ENCODE assay signal across 19 cellular contexts in genomic region chr20:34124469-34125249, GRCh38. TPM values are rescaled to one million over a fixed set of nuclear protein-coding genes. Genes with fewer than 3 reads are reported as not detected.
DNase-seq lines count a peak whose midpoint lies in the region; ATAC-seq, FAIRE-seq and TF ChIP-seq lines count a peak whose summit lies in the region.
"Had no signal": no experiment of that assay in that cellular context is flagged by ENCODE, and none has a peak within 500 bp of the region (broad histone marks: within the 10 kb centered on the region; RNA-seq: fewer than 3 reads in every experiment).

No MANE protein-coding gene starts in this region.

- TF ChIP-seq POLR2A in HepG2 (IDR thresholded peaks at IDR 0.05; ENCODE audit: insufficient read depth in 1 of 2, low read depth in 2 of 2, low read length in 2 of 2) (no peak), right lobe of liver (IDR thresholded peaks at IDR 0.05) (no peak)

- no peak for TF ChIP-seq CTCF in HepG2 (CRISPR knock-in tag; IDR thresholded peaks at IDR 0.05)
- no peak for TF ChIP-seq CTCF in right lobe of liver (IDR thresholded peaks at IDR 0.05)
- no peak for TF ChIP-seq CTCF in RWPE2 (IDR thresholded peaks at IDR 0.05; ENCODE audit: poor library complexity, severe bottlenecking)

- no peak overlapping the region for H3K4me3 Mint-ChIP-seq in stimulated activated memory B cell treated with anti-CD40 and anti-IgM and Interleukin-4, amounts not matched to agents 10 μg/mL and 1 μg/mL and 100 μg/mL, for 72 hours
- H3K4me3 Mint-ChIP-seq in activated CD4-positive, alpha-beta memory T cell treated with anti-CD3 and anti-CD28 coated beads for 36 hours, result no peak overlapping the region
- H3K4me3 Mint-ChIP-seq: activated naive CD4-positive, alpha-beta T cell treated with anti-CD3 and anti-CD28 coated beads, Interleukin-2, amount 10 ng/mL, durations not matched to agents 7 days and 5 days; endodermal cell; H9 had no signal

- H2AFZ ChIP-seq in HepG2 (ENCODE audit: low read length), result no peak overlapping the region

- 0 out of 2 replicates have a peak, but pooled peaks cover 7% of the 10 kb centered on the region for H3K9me3 ChIP-seq in HepG2 (ENCODE audit: low read length)
- H3K9me3 ChIP-seq in right lobe of liver, result no peaks in the 10 kb centered on the region
- H3K9me3 ChIP-seq in RWPE2 (ENCODE audit: severe bottlenecking), result no peaks in the 10 kb centered on the region
- H3K9me3 ChIP-seq: gastrocnemius medialis, psoas muscle had no signal

- H3K27ac Mint-ChIP-seq in stimulated activated memory B cell treated with anti-CD40 and anti-IgM and Interleukin-4, amounts not matched to agents 10 μg/mL and 1 μg/mL and 100 μg/mL, for 72 hours, result no peak overlapping the region
- H3K27ac Mint-ChIP-seq in activated CD4-positive, alpha-beta memory T cell treated with anti-CD3 and anti-CD28 coated beads for 36 hours, result no peak overlapping the region
- H3K27ac Mint-ChIP-seq: activated naive CD4-positive, alpha-beta T cell treated with anti-CD3 and anti-CD28 coated beads, Interleukin-2, amount 10 ng/mL, durations not matched to agents 7 days and 5 days; endodermal cell; H9 had no signal

- no peaks in the 10 kb centered on the region for H3K36me3 ChIP-seq in HepG2 (replicated peaks in 1 of 2; ENCODE audit: control insufficient read depth in 1 of 2, insufficient read depth in 2 of 2, low read length in 2 of 2)
- H3K36me3 ChIP-seq in right lobe of liver, result no peaks in the 10 kb centered on the region
- H3K36me3 ChIP-seq in RWPE2 (ENCODE audit: low read depth), result no peaks in the 10 kb centered on the region
- H3K36me3 ChIP-seq: gastrocnemius medialis had no signal

- no peaks in the 10 kb centered on the region for H3K27me3 Mint-ChIP-seq in stimulated activated memory B cell treated with anti-CD40 and anti-IgM and Interleukin-4, amounts not matched to agents 10 μg/mL and 1 μg/mL and 100 μg/mL, for 72 hours
- peaks cover 4% of the 10 kb centered on the region for H3K27me3 Mint-ChIP-seq in activated CD4-positive, alpha-beta memory T cell treated with anti-CD3 and anti-CD28 coated beads for 36 hours

- in situ Hi-C loops in HepG2 (cut with HindIII; ENCODE audit: extremely low pct_ligation_motif_present, low pct_unique_long_range_greater_than_20kb), result no loop called here

- no TSS peak for BruUV-seq in HepG2 (replicated peaks; lab: Mats Ljungman, UMichigan)

- no peak for TF ChIP-seq RAD21 in HepG2 (CRISPR knock-in tag; IDR thresholded peaks at IDR 0.05)

- H3K4me2 ChIP-seq in HepG2 (ENCODE audit: low read depth, low read length), result peak overlapping the region; percentile 25; the same call in 1 of the 2 replicates

- no peaks in the 10 kb centered on the region for H4K20me1 ChIP-seq in HepG2 (ENCODE audit: insufficient read depth, low read length)

- no peaks in the 10 kb centered on the region for H3K36me3 Mint-ChIP-seq in stimulated activated memory B cell treated with anti-CD40 and anti-IgM and Interleukin-4, amounts not matched to agents 10 μg/mL and 1 μg/mL and 100 μg/mL, for 72 hours
- H3K36me3 Mint-ChIP-seq in activated CD4-positive, alpha-beta memory T cell treated with anti-CD3 and anti-CD28 coated beads for 36 hours, result no peaks in the 10 kb centered on the region
- H3K36me3 Mint-ChIP-seq: activated naive CD4-positive, alpha-beta T cell treated with anti-CD3 and anti-CD28 coated beads, Interleukin-2, amount 10 ng/mL, durations not matched to agents 7 days and 5 days had no signal

- POLR2A ChIA-PET in HepG2 (lab: Yijun Ruan, JAX), result interaction anchor here (7.4 kb wide), 1 partner anchor 12 kb away, joined by 45 read pairs; the partner anchor contains the start of gene EIF2S2
- POLR2A ChIA-PET in activated CD4-positive, alpha-beta memory T cell treated with anti-CD3 and anti-CD28 coated beads for 36 hours (lab: Charles Lee), result no interaction called here

- DNase-seq in HepG2 (ENCODE audit: low spot score) (no peak), right lobe of liver (no peak), RWPE2 (ENCODE audit: low spot score) (no peak)
- no peak for DNase-seq in activated CD4-positive, alpha-beta memory T cell treated with anti-CD3 and anti-CD28 coated beads for 36 hours
- no peak for DNase-seq in stimulated activated CD4-positive, alpha-beta T cell treated with anti-CD3 and anti-CD28 coated beads, Interleukin-4, amount 100 ng/mL, for 24 hours
- DNase-seq: activated naive CD4-positive, alpha-beta T cell treated with anti-CD3 and anti-CD28 coated beads, Interleukin-2, amount 10 ng/mL, durations not matched to agents 7 days and 5 days; endodermal cell; gastrocnemius medialis; H9; NCI-H1436 treated with DMSO at 0.1 percent for 48 hours; NCI-H524; psoas muscle had no signal

- no peak overlapping the region for H3K9ac ChIP-seq in HepG2 (ENCODE audit: insufficient read depth, low read depth, low read length)

- H3K27me3 ChIP-seq in HepG2 (ENCODE audit: control insufficient read depth in 1 of 2, insufficient read depth in 2 of 2, low read length in 2 of 2) (no peaks in the 10 kb centered on the region), right lobe of liver (no peaks in the 10 kb centered on the region), RWPE2 (ENCODE audit: insufficient read depth, poor library complexity, severe bottlenecking) (no peaks in the 10 kb centered on the region)
- H3K27me3 ChIP-seq: gastrocnemius medialis had no signal

- H3K4me3 ChIP-seq in HepG2 (replicated peaks in 1 of 3; ENCODE audit: insufficient read depth in 1 of 3, low read depth in 2 of 3, low read length in 3 of 3), result no peak overlapping the region
- no peak overlapping the region for H3K4me3 ChIP-seq in right lobe of liver
- no peak overlapping the region for H3K4me3 ChIP-seq in RWPE2 (ENCODE audit: severe bottlenecking)
- H3K4me3 ChIP-seq: gastrocnemius medialis, psoas muscle had no signal

- no peak for FAIRE-seq in HepG2 (lab: Jason Lieb, UNC)
- FAIRE-seq: bronchial epithelial cell, islet of Langerhans, urothelium cell line had no signal

- TF ChIP-seq EP300 in HepG2 (IDR thresholded peaks at IDR 0.05; ENCODE audit: low read depth in 2 of 2, low read length in 2 of 2) (0 out of 4 replicates have a peak, but pooled peaks of 1 of the 2 experiments have one; percentile 16), HepG2 (CRISPR knock-in tag; IDR thresholded peaks at IDR 0.05; ENCODE audit: borderline replicate concordance) (no peak)

- CTCF ChIA-PET in HepG2 (lab: Yijun Ruan, JAX; ENCODE audit: low intra/inter-chr PET ratio, low total read pairs), result interaction anchor here (1.1 kb wide), 1 partner anchor 52 kb away, joined by 3 read pairs; no protein-coding TSS in a partner anchor
- CTCF ChIA-PET in activated CD4-positive, alpha-beta memory T cell treated with anti-CD3 and anti-CD28 coated beads for 36 hours (lab: Charles Lee), result interaction anchor here (1.3 kb wide), 1 partner anchor 191 kb away, joined by 3 read pairs; no protein-coding TSS in a partner anchor

- no peaks in the 10 kb centered on the region for H3K9me3 Mint-ChIP-seq in stimulated activated memory B cell treated with anti-CD40 and anti-IgM and Interleukin-4, amounts not matched to agents 10 μg/mL and 1 μg/mL and 100 μg/mL, for 72 hours
- no peaks in the 10 kb centered on the region for H3K9me3 Mint-ChIP-seq in activated CD4-positive, alpha-beta memory T cell treated with anti-CD3 and anti-CD28 coated beads for 36 hours
- H3K9me3 Mint-ChIP-seq: activated naive CD4-positive, alpha-beta T cell treated with anti-CD3 and anti-CD28 coated beads, Interleukin-2, amount 10 ng/mL, durations not matched to agents 7 days and 5 days; endodermal cell had no signal

- H3K79me2 ChIP-seq in HepG2 (ENCODE audit: insufficient read depth, low read length), result no peaks in the 10 kb centered on the region

- WGBS in HepG2 (ENCODE audit: low lambda C conversion rate), result 24% methylated on average over 2 of the region's 2 CpGs
- 71% methylated on average over 2 of the region's 2 CpGs for WGBS in right lobe of liver (ENCODE audit: insufficient coverage, low coverage, low lambda C conversion rate, missing lambda C conversion rate)

- ATAC-seq in HepG2, result peak; percentile 71
- no peak for ATAC-seq in right lobe of liver
- ATAC-seq in HG03108 (IDR thresholded peaks at IDR 0.05; ENCODE audit: unreplicated experiment), result peak; percentile 47
- ATAC-seq in RWPE2 (ENCODE audit: low read depth), result 0 out of 3 replicates have a peak, but pooled peaks have one; percentile 22
- ATAC-seq in stimulated activated memory B cell treated with anti-CD40 and anti-IgM and Interleukin-4, amounts not matched to agents 10 μg/mL and 1 μg/mL and 100 μg/mL, for 72 hours, result peak; percentile 94
- no peak for ATAC-seq in GM21423 (IDR thresholded peaks at IDR 0.05; ENCODE audit: unreplicated experiment)
- ATAC-seq: gastrocnemius medialis, psoas muscle had no signal

- intact Hi-C loops in HepG2 (cut with micrococcal nuclease; ENCODE audit: unreplicated experiment) (no loop called here), right lobe of liver (cut with DNase I) (loop anchor here in 1 of 2 donors (10.0 kb wide), 1 partner anchor 50 kb away; no protein-coding TSS in a partner anchor)
- intact Hi-C loops in activated CD4-positive, alpha-beta memory T cell treated with anti-CD3 and anti-CD28 coated beads for 36 hours (cut with micrococcal nuclease), result no loop called here

- peaks cover 27% of the 10 kb centered on the region for H3K4me1 Mint-ChIP-seq in stimulated activated memory B cell treated with anti-CD40 and anti-IgM and Interleukin-4, amounts not matched to agents 10 μg/mL and 1 μg/mL and 100 μg/mL, for 72 hours
- H3K4me1 Mint-ChIP-seq in activated CD4-positive, alpha-beta memory T cell treated with anti-CD3 and anti-CD28 coated beads for 36 hours (ENCODE audit: low read depth), result peaks cover 13% of the 10 kb centered on the region

- H3K27ac ChIP-seq in HepG2 (ENCODE audit: extremely low read length, insufficient read depth, low read length), result no peak overlapping the region
- H3K27ac ChIP-seq in right lobe of liver, result no peak overlapping the region
- no peak overlapping the region for H3K27ac ChIP-seq in RWPE2 (ENCODE audit: poor library complexity, severe bottlenecking)
- H3K27ac ChIP-seq: gastrocnemius medialis, psoas muscle, RWPE1 had no signal

- H3K4me1 ChIP-seq in HepG2 (ENCODE audit: insufficient read depth, low read length) (peaks cover 35% of the 10 kb centered on the region), right lobe of liver (no peaks in the 10 kb centered on the region), RWPE2 (ENCODE audit: insufficient read depth, poor library complexity, severe bottlenecking) (no peaks in the 10 kb centered on the region)

RNA-seq across cellular contexts. Expression of gene EIF2S2, which starts 12.6 kb away (rescaled TPM):
- total RNA-seq in HepG2 (2016; rRNA removed; fragmentation: Illumina TruSeq; extraction: Trizol) (213 and 316 TPM in 2 replicates), right lobe of liver (10 to 100 TPM; 16.7 to 50.6 (median 30.8) TPM)
- total RNA-seq in HepG2 (2016; cell fraction: cytosol; rRNA removed; fragmentation: Illumina TruSeq; extraction: Trizol; ENCODE audit: low read depth), result 51.0 and 51.7 TPM in 2 replicates
- 208 and 329 TPM in 2 replicates for total RNA-seq in HepG2 (2016; cell fraction: insoluble cytoplasmic fraction; rRNA removed; fragmentation: Illumina TruSeq; extraction: Trizol)
- total RNA-seq in HepG2 (2016; cell fraction: membrane; rRNA removed; fragmentation: Illumina TruSeq; extraction: Trizol), result 97.8 and 98.8 TPM in 2 replicates
- total RNA-seq in HepG2 (2016; cell fraction: nucleus; rRNA removed; fragmentation: Illumina TruSeq; extraction: Trizol), result 76.0 and 84.1 TPM in 2 replicates
- 102 and 126 TPM in 2 replicates for polyA plus RNA-seq in HepG2 (2011; rRNA removed)
- polyA plus RNA-seq in HepG2 (2011; cell fraction: cytosol; rRNA removed), result 63.0 and 92.8 TPM in 2 replicates
- 22.9 and 30.3 TPM in 2 replicates for polyA plus RNA-seq in HepG2 (2011; cell fraction: nucleus; rRNA removed)
- 143 and 178 TPM in 2 replicates for polyA plus RNA-seq in HepG2 (2012)
- polyA plus RNA-seq in HepG2 (2016; cell fraction: cytosol; fragmentation: Illumina TruSeq; extraction: Trizol; ENCODE audit: low read depth), result 36.0 and 36.2 TPM in 2 replicates
- 299 and 317 TPM in 2 replicates for polyA plus RNA-seq in HepG2 (2016; cell fraction: insoluble cytoplasmic fraction; fragmentation: Illumina TruSeq; extraction: Trizol; ENCODE audit: low read depth)
- 66.5 and 67.3 TPM in 2 replicates for polyA plus RNA-seq in HepG2 (2016; cell fraction: membrane; fragmentation: Illumina TruSeq; extraction: Trizol; ENCODE audit: low read depth)
- 111 and 114 TPM in 2 replicates for polyA plus RNA-seq in HepG2 (2016; cell fraction: nucleus; fragmentation: Illumina TruSeq; extraction: Trizol; ENCODE audit: insufficient read depth, low read depth)
- polyA minus RNA-seq in HepG2 (2011; rRNA and poly(A)+ RNA removed; ENCODE audit: low replicate concordance), result 27.1 and 39.1 TPM in 2 replicates
- polyA minus RNA-seq in HepG2 (2011; cell fraction: cytosol; rRNA and poly(A)+ RNA removed), result 55.0 and 56.6 TPM in 2 replicates
- 34.4 and 37.0 TPM in 2 replicates for polyA minus RNA-seq in HepG2 (2011; cell fraction: nucleus; rRNA and poly(A)+ RNA removed)
- 100 to 1,000 TPM; 151 to 155 TPM for total RNA-seq in activated CD4-positive, alpha-beta memory T cell treated with anti-CD3 and anti-CD28 coated beads for 36 hours

Comparison
In these comparisons a context has a peak if more than half of its experiments do, and no peak if none do; other contexts are left out.
1. ATAC-seq: peak in HepG2 (single experiment), HG03108 (single experiment), RWPE2 (single experiment) and stimulated activated memory B cell treated with anti-CD40 and anti-IgM and Interleukin-4, amounts not matched to agents 10 μg/mL and 1 μg/mL and 100 μg/mL, for 72 hours (single experiment); none in right lobe of liver (0 of 4) and GM21423 (single experiment).